Comparison of ENCODE assay signal across 8 cellular contexts in genomic region chr19:46076951-46077814, GRCh38. TPM values are rescaled to one million over a fixed set of nuclear protein-coding genes. Genes with fewer than 3 reads are reported as not detected.
DNase-seq lines count a peak whose midpoint lies in the region; ATAC-seq and TF ChIP-seq lines count a peak whose summit lies in the region.

No MANE protein-coding gene starts in this region.

- H3K27ac Mint-ChIP-seq in activated naive CD8-positive, alpha-beta T cell treated with anti-CD3 and anti-CD28 coated beads, Interleukin-2, amount 50 U/mL, for 24 hours: no peak overlapping the region

- dilution Hi-C loops in IMR-90 (cut with HindIII; ENCODE audit: low sequenced_read_pairs, unreplicated experiment): no loop called here

- H3K23ac ChIP-seq in IMR-90 (ENCODE audit: low read depth, low read length): peak overlapping the region; percentile 74; the same call in 1 of the 2 replicates

- peak overlapping the region; percentile 92 for H2AFZ ChIP-seq in IMR-90 (replicated peaks; ENCODE audit: low read length, poor library complexity)

- no TSS peak for BruUV-seq in IMR-90 (replicated peaks; lab: Mats Ljungman, UMichigan)

- H3K9ac ChIP-seq in IMR-90 (ENCODE audit: low read depth, low read length): no peak overlapping the region

- in situ Hi-C loops in IMR-90 (cut with MboI; ENCODE audit: low sequenced_read_pairs): loop anchor here (10.0 kb wide), 1 partner anchor 52 kb away; the partner anchor contains the start of gene PGLYRP1

- WGBS in IMR-90 (ENCODE audit: extremely low coverage in 2 of 2, insufficient read length in 1 of 2), 2 experiments: 2% methylated on average over 27 of the region's 50 CpGs; no CpG with 5 or more reads in 1 of the 2 experiments
- 2% methylated on average over 50 of the region's 50 CpGs for WGBS in heart right ventricle, 2 donors

- H3K36me3 ChIP-seq in IMR-90 (ENCODE audit: control insufficient read depth, insufficient read depth, low read length) (no peaks in the 10 kb centered on the region), heart right ventricle (no peaks in the 10 kb centered on the region)

- peaks cover 4% of the 10 kb centered on the region for H3K9me3 ChIP-seq in IMR-90 (ENCODE audit: control insufficient read depth, insufficient read depth, low read length)
- H3K9me3 ChIP-seq in heart right ventricle: peaks cover 0 to 5% (median 3%) of the 10 kb centered on the region in 11 donors

- no peak overlapping the region for H3K14ac ChIP-seq in IMR-90 (replicated peaks; ENCODE audit: low read depth, low read length)

- peaks cover 8% of the 10 kb centered on the region for H3K9me3 Mint-ChIP-seq in activated naive CD8-positive, alpha-beta T cell treated with anti-CD3 and anti-CD28 coated beads, Interleukin-2, amount 50 U/mL, for 24 hours

- no peak for TF ChIP-seq POLR2A in IMR-90 (IDR thresholded peaks at IDR 0.05; ENCODE audit: low read depth, low read length)

- peak; percentile 96 for TF ChIP-seq RAD21 in IMR-90 (IDR thresholded peaks at IDR 0.05; ENCODE audit: low read length)

- H3K27ac ChIP-seq in IMR-90 (ENCODE audit: insufficient read depth, low read length) (no peak overlapping the region), heart right ventricle (no peak overlapping the region)

- no peak overlapping the region for H4K5ac ChIP-seq in IMR-90 (ENCODE audit: low read depth, low read length)

- peaks cover 9% of the 10 kb centered on the region for H3K4me1 Mint-ChIP-seq in activated naive CD8-positive, alpha-beta T cell treated with anti-CD3 and anti-CD28 coated beads, Interleukin-2, amount 50 U/mL, for 24 hours

- no peak overlapping the region for H3K4me3 Mint-ChIP-seq in activated naive CD8-positive, alpha-beta T cell treated with anti-CD3 and anti-CD28 coated beads, Interleukin-2, amount 50 U/mL, for 24 hours

- CTCF ChIA-PET in IMR-90 (lab: Yijun Ruan, JAX): interaction anchor here (0.6 to 2.0 kb wide), 12 partner anchors 9 to 153 kb away, joined by 3 to 26 read pairs (median 5); partner anchors contain the start of genes IGFL1 and PGLYRP1

- H3K36me3 Mint-ChIP-seq in activated naive CD8-positive, alpha-beta T cell treated with anti-CD3 and anti-CD28 coated beads, Interleukin-2, amount 50 U/mL, for 24 hours (ENCODE audit: low read depth): peaks cover 4% of the 10 kb centered on the region

- H2AK9ac ChIP-seq in IMR-90 (replicated peaks; ENCODE audit: low read depth, low read length, poor library complexity): no peak overlapping the region

- H2BK20ac ChIP-seq in IMR-90 (ENCODE audit: low read depth, low read length): no peak overlapping the region

- H4K8ac ChIP-seq in IMR-90 (ENCODE audit: low read depth in 2 of 2, low read length in 2 of 2): no peak overlapping the region

- DNase-seq in DMS 273 treated with DMSO at 0.1 percent for 48 hours (lab: John Stamatoyannopoulos, UW): peak; percentile 56
- DNase-seq in IMR-90: peak; percentile 79
- DNase-seq in NOMO-1 (lab: John Stamatoyannopoulos, UW; ENCODE audit: unreplicated experiment in 2 of 2): peak; percentile 69 to 72
- DNase-seq in activated naive CD8-positive, alpha-beta T cell treated with anti-CD3 and anti-CD28 coated beads, Interleukin-2, amount 50 U/mL, for 24 hours: peak; percentile 51
- no peak for DNase-seq in heart right ventricle
- peak; percentile 62 to 98 (median 80) for DNase-seq in posterior cingulate gyrus

- POLR2A ChIA-PET in IMR-90 (lab: Charles Lee; ENCODE audit: unreplicated experiment): interaction anchor here (0.5 kb wide), 1 partner anchor 255 kb away, joined by 5 read pairs; no protein-coding TSS in a partner anchor

- peak; percentile 100; the same call in 1 of the 2 replicates for TF ChIP-seq CTCF in IMR-90 (conservative IDR thresholded peaks at IDR 0.05; ENCODE audit: low read depth, low read length)
- peak in 8 of 9 donors; percentile 8 to 72 (median 62) for TF ChIP-seq CTCF in heart right ventricle (IDR thresholded peaks at IDR 0.05)

- no peak overlapping the region for H2BK120ac ChIP-seq in IMR-90 (ENCODE audit: low read depth, low read length)

- H3K4me2 ChIP-seq in IMR-90 (ENCODE audit: low read depth, low read length): peak overlapping the region; percentile 74

- H2BK5ac ChIP-seq in IMR-90 (ENCODE audit: low read depth, low read length, poor library complexity, severe bottlenecking): no peak overlapping the region

- H3K18ac ChIP-seq in IMR-90 (ENCODE audit: low read depth, low read length): no peak overlapping the region

- no peak overlapping the region for H4K91ac ChIP-seq in IMR-90 (ENCODE audit: insufficient read depth, low read depth, low read length)

- intact Hi-C loops in IMR-90 (cut with micrococcal nuclease): loop anchor here (1.0 kb wide), 3 partner anchors 48 to 188 kb away; no protein-coding TSS in a partner anchor
- intact Hi-C loops in heart right ventricle (cut with DNase I): loop anchor here in 4 of 10 donors (5.0 to 10.0 kb wide), 4 partner anchors 50 to 118 kb away; no protein-coding TSS in a partner anchor
- intact Hi-C loops in posterior cingulate gyrus (cut with DNase I): loop anchor here (1.0 to 10.0 kb wide), 3 partner anchors 48 to 188 kb away; partner anchors contain the start of gene MYPOP

- H2AK5ac ChIP-seq in IMR-90 (ENCODE audit: low read depth, low read length): no peak overlapping the region

- peaks cover 3% of the 10 kb centered on the region; the same call in 1 of the 2 replicates for H3K9me1 ChIP-seq in IMR-90 (ENCODE audit: insufficient read depth, low read length)

- H3K4ac ChIP-seq in IMR-90 (ENCODE audit: low read depth, low read length): no peak overlapping the region

- H3K27me3 ChIP-seq in IMR-90 (ENCODE audit: control insufficient read depth, insufficient read depth, low read length): peaks cover 49% of the 10 kb centered on the region
- H3K27me3 ChIP-seq in heart right ventricle: peaks cover 20 to 94% (median 86%) of the 10 kb centered on the region in 7 donors

- H3K56ac ChIP-seq in IMR-90 (ENCODE audit: extremely low read depth, insufficient read depth, low read length): no peak overlapping the region

- peaks cover 7% of the 10 kb centered on the region; the same call in 1 of the 2 replicates for H4K20me1 ChIP-seq in IMR-90 (ENCODE audit: insufficient read depth, low read length)

- H3K4me1 ChIP-seq in IMR-90 (ENCODE audit: control insufficient read depth, insufficient read depth, low read length) (no peaks in the 10 kb centered on the region), heart right ventricle (peaks cover 0 to 8% (median 4%) of the 10 kb centered on the region in 9 donors)

- H3K27me3 Mint-ChIP-seq in activated naive CD8-positive, alpha-beta T cell treated with anti-CD3 and anti-CD28 coated beads, Interleukin-2, amount 50 U/mL, for 24 hours: peaks cover 86% of the 10 kb centered on the region

- no peaks in the 10 kb centered on the region for H3K79me1 ChIP-seq in IMR-90 (ENCODE audit: low read depth in 1 of 2, low read length in 2 of 2)

- H3K4me3 ChIP-seq in IMR-90 (ENCODE audit: insufficient read depth, low read depth, low read length): peak overlapping the region; percentile 27
- H3K4me3 ChIP-seq in heart right ventricle: peak overlapping the region in 1 of 10 donors; percentile 7

- no peak overlapping the region for H2BK15ac ChIP-seq in IMR-90 (ENCODE audit: low read depth, low read length)

- ATAC-seq in IMR-90 (ENCODE audit: low read depth) (peak; percentile 91), heart right ventricle (peak in 7 of 8 donors; percentile 47 to 70 (median 53)), HG03354 (IDR thresholded peaks at IDR 0.05; ENCODE audit: poor library complexity, severe bottlenecking, unreplicated experiment) (no peak), HG02759 (IDR thresholded peaks at IDR 0.05; ENCODE audit: unreplicated experiment) (no peak)
- peak; percentile 81 for ATAC-seq in activated naive CD8-positive, alpha-beta T cell treated with anti-CD3 and anti-CD28 coated beads, Interleukin-2, amount 50 U/mL, for 24 hours

TF ChIP-seq in IMR-90, 13 proteins besides CTCF, POLR2A, EP300 and RAD21:
- TF ChIP-seq RFX5 (IDR thresholded peaks at IDR 0.05; ENCODE audit: low read depth, low read length) (no peak), SMC3 (IDR thresholded peaks at IDR 0.05; ENCODE audit: low read depth, low read length) (peak; percentile 92)

RNA-seq across cellular contexts. Expression of gene IGFL4, which starts 36.4 kb away (rescaled TPM):
- total RNA-seq in IMR-90 (2012; rRNA removed) (not detected in 2 replicates), heart right ventricle (not detected)
- polyA plus RNA-seq in IMR-90 (2012; rRNA removed) (not detected in 2 replicates), heart right ventricle (not detected)
- not detected in 2 replicates for polyA plus RNA-seq in IMR-90 (2012; cell fraction: cytosol; rRNA removed)
- polyA plus RNA-seq in IMR-90 (2012; cell fraction: nucleus; rRNA removed; ENCODE audit: low replicate concordance): not detected in 2 replicates

RNA-seq across cellular contexts. Expression of gene IGFL3, which starts 47.3 kb away (rescaled TPM):
- total RNA-seq in IMR-90 (2012; rRNA removed) (not detected in 2 replicates), heart right ventricle (not detected)
- polyA plus RNA-seq in IMR-90 (2012; rRNA removed) (not detected in 2 replicates), heart right ventricle (not detected)
- polyA plus RNA-seq in IMR-90 (2012; cell fraction: cytosol; rRNA removed): 0.38 TPM in 1 of 2 replicates, not detected in the other
- not detected in 2 replicates for polyA plus RNA-seq in IMR-90 (2012; cell fraction: nucleus; rRNA removed; ENCODE audit: low replicate concordance)

RNA-seq across cellular contexts. Expression of gene PGLYRP1, which starts 54.3 kb away (rescaled TPM):
- not detected in 2 replicates for total RNA-seq in IMR-90 (2012; rRNA removed)
- not detected in 2 replicates for polyA plus RNA-seq in IMR-90 (2012; rRNA removed)
- polyA plus RNA-seq in IMR-90 (2012; cell fraction: cytosol; rRNA removed): not detected in 2 replicates
- not detected in 2 replicates for polyA plus RNA-seq in IMR-90 (2012; cell fraction: nucleus; rRNA removed; ENCODE audit: low replicate concordance)
- total RNA-seq in heart right ventricle: 1 to 10 TPM in 1 of 10 donors, under 1 TPM in 1, not detected in 8; 0.81 to 1.1 TPM
- under 1 TPM in 1 of 2 donors, not detected in 1; 0.16 TPM for polyA plus RNA-seq in heart right ventricle

Comparison
In these comparisons a context has a peak if more than half of its experiments do, and no peak if none do; other contexts are left out.
1. DNase-seq: peak in DMS 273 treated with DMSO at 0.1 percent for 48 hours (single experiment), IMR-90 (single experiment), NOMO-1 (2 of 2), activated naive CD8-positive, alpha-beta T cell treated with anti-CD3 and anti-CD28 coated beads, Interleukin-2, amount 50 U/mL, for 24 hours (single experiment) and posterior cingulate gyrus (10 of 10); none in heart right ventricle (0 of 2).
2. ATAC-seq: peak in IMR-90 (single experiment), activated naive CD8-positive, alpha-beta T cell treated with anti-CD3 and anti-CD28 coated beads, Interleukin-2, amount 50 U/mL, for 24 hours (single experiment) and heart right ventricle (7 of 8); none in HG03354 (single experiment) and HG02759 (single experiment).